Comparison of ENCODE assay signal across 6 cellular contexts in the genomic region with DNA sequence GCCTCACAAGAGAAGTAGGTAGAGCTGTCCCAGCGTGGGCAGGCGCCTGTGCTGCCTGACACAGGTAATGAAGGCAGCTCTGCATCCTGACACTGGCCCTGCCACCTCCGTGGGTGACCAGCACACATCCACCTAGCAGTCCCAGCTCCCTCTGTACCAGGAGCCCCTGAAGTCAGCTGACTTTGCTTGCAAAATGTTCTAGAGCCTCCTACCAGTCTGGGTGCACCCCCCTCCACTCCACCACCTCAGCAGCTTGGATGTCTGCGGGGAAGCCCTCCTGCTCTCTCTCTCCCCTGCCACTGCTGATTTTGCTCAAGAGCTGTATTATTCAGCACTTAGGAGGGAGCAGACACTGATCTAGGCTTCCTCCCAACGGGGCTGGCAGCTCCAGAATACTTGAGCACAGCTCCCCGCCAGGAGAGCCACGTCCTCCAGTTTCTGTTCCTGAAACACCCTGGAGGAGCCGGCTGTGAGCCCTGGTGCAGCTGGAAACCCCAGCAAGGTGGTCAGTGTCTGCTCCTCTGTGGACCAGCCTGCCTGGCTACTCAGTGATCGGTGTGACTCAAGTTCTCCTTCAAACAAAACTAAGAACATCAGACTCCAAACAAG. TPM values are rescaled to one million over a fixed set of nuclear protein-coding genes. Genes with fewer than 3 reads are reported as not detected.
DNase-seq lines count a peak whose midpoint lies in the region; ATAC-seq and TF ChIP-seq lines count a peak whose summit lies in the region.

No MANE protein-coding gene starts in this region.

- peaks cover 40% of the 10 kb centered on the region for H3K36me3 Mint-ChIP-seq in stimulated activated effector memory CD8-positive, alpha-beta T cell treated with anti-CD3 and anti-CD28 coated beads, Interleukin-12 subunit alpha, Interleukin-12 subunit beta, amount 100 ng/mL, for 72 hours

- ATAC-seq in PC-3 (no peak), GM18498 (IDR thresholded peaks at IDR 0.05; ENCODE audit: unreplicated experiment) (no peak)
- ATAC-seq in stimulated activated effector memory CD8-positive, alpha-beta T cell treated with anti-CD3 and anti-CD28 coated beads, Interleukin-12 subunit alpha, Interleukin-12 subunit beta, amount 100 ng/mL, for 72 hours = no peak

- peaks cover 65% of the 10 kb centered on the region for H3K4me1 Mint-ChIP-seq in stimulated activated effector memory CD8-positive, alpha-beta T cell treated with anti-CD3 and anti-CD28 coated beads, Interleukin-12 subunit alpha, Interleukin-12 subunit beta, amount 100 ng/mL, for 72 hours

- no peaks in the 10 kb centered on the region for H3K27me3 ChIP-seq in PC-3 (ENCODE audit: low read length)
- no peaks in the 10 kb centered on the region for H3K27me3 ChIP-seq in esophagus (ENCODE audit: control insufficient read depth in 1 of 2, insufficient read depth in 2 of 2, low read length in 2 of 2)

- peak overlapping the region; percentile 95 for H3K9ac ChIP-seq in PC-3 (ENCODE audit: low read length)

- CTCF ChIA-PET in PC-3 (lab: Charles Lee) = no interaction called here

- peak overlapping the region; percentile 94 for H3K27ac Mint-ChIP-seq in stimulated activated effector memory CD8-positive, alpha-beta T cell treated with anti-CD3 and anti-CD28 coated beads, Interleukin-12 subunit alpha, Interleukin-12 subunit beta, amount 100 ng/mL, for 72 hours

- TSS peak; percentile 49 for BruUV-seq in PC-3 (replicated peaks; lab: Mats Ljungman, UMichigan)

- TF ChIP-seq CTCF in C4-2B (conservative IDR thresholded peaks at IDR 0.05) (no peak), PC-3 (conservative IDR thresholded peaks at IDR 0.05; ENCODE audit: low read depth, low read length) (no peak)

- H3K4me3 Mint-ChIP-seq in stimulated activated effector memory CD8-positive, alpha-beta T cell treated with anti-CD3 and anti-CD28 coated beads, Interleukin-12 subunit alpha, Interleukin-12 subunit beta, amount 100 ng/mL, for 72 hours = peak overlapping the region; percentile 95

- no peak overlapping the region for H2AFZ ChIP-seq in PC-3 (ENCODE audit: low read length)

- 18 to 30% methylated on average over 9 of the region's 9 CpGs for WGBS in esophagus, 2 donors

- in situ Hi-C loops in G401 (cut with HindIII; ENCODE audit: low sequenced_read_pairs) = no loop called here

- H3K4me1 ChIP-seq in PC-3 (ENCODE audit: insufficient read depth, low read length) = peaks cover 15% of the 10 kb centered on the region
- H3K4me1 ChIP-seq in esophagus (ENCODE audit: control insufficient read depth in 2 of 2, insufficient read depth in 2 of 2, low read length in 1 of 2) = peaks cover 3 to 10% of the 10 kb centered on the region in 2 donors

- no peaks in the 10 kb centered on the region for H3K9me2 ChIP-seq in PC-3 (replicated peaks; ENCODE audit: low read length)

- H3K36me3 ChIP-seq in PC-3 (ENCODE audit: low read depth, low read length) = no peaks in the 10 kb centered on the region
- H3K36me3 ChIP-seq in esophagus (ENCODE audit: control insufficient read depth in 2 of 2, insufficient read depth in 2 of 2, low read length in 1 of 2) = peaks cover 0 to 6% of the 10 kb centered on the region in 2 donors

- POLR2A ChIA-PET in PC-3 (lab: Charles Lee; ENCODE audit: unreplicated experiment) = no interaction called here

- peak overlapping the region; percentile 96 for H3K4me2 ChIP-seq in PC-3 (ENCODE audit: low read length)

- H3K9me3 Mint-ChIP-seq in stimulated activated effector memory CD8-positive, alpha-beta T cell treated with anti-CD3 and anti-CD28 coated beads, Interleukin-12 subunit alpha, Interleukin-12 subunit beta, amount 100 ng/mL, for 72 hours = no peaks in the 10 kb centered on the region

- DNase-seq in PC-3 = no peak
- no peak for DNase-seq in stimulated activated effector memory CD8-positive, alpha-beta T cell treated with anti-CD3 and anti-CD28 coated beads, Interleukin-12 subunit alpha, Interleukin-12 subunit beta, amount 100 ng/mL, for 72 hours (ENCODE audit: low spot score in 2 of 2)
- DNase-seq in G401 (ENCODE audit: low spot score) = no peak

- peak overlapping the region; percentile 64 for H3K27ac ChIP-seq in C4-2B
- no peak overlapping the region for H3K27ac ChIP-seq in PC-3 (ENCODE audit: low read length)
- peak overlapping the region; percentile 29 to 92 for H3K27ac ChIP-seq in esophagus (ENCODE audit: low read depth in 2 of 2, low read length in 1 of 2)

- peaks cover 50% of the 10 kb centered on the region for H3K79me2 ChIP-seq in PC-3 (ENCODE audit: low read length)

- intact Hi-C loops in PC-3 (cut with micrococcal nuclease) = no loop called here

- H3K4me3 ChIP-seq in PC-3 (ENCODE audit: low read length) (peak overlapping the region; percentile 97), esophagus (ENCODE audit: low read depth in 1 of 2, low read length in 2 of 2) (peak overlapping the region; percentile 81 to 91)

- no peaks in the 10 kb centered on the region for H4K20me1 ChIP-seq in PC-3 (ENCODE audit: low read length)

- no peaks in the 10 kb centered on the region for H3F3A ChIP-seq in PC-3 (ENCODE audit: low read length, unreplicated experiment)

- H3K9me3 ChIP-seq in PC-3 (ENCODE audit: low read length) (no peaks in the 10 kb centered on the region), esophagus (ENCODE audit: control insufficient read depth in 2 of 2, insufficient read depth in 1 of 2, low read depth in 1 of 2, low read length in 1 of 2) (no peaks in the 10 kb centered on the region)

RNA-seq across cellular contexts. Expression of gene RNF166, which starts 1.0 kb away (rescaled TPM):
- total RNA-seq in PC-3 (2014; rRNA removed) = 25.2 and 28.8 TPM in 2 replicates
- 10 to 100 TPM in 1 of 2 donors, 1 to 10 TPM in 1; 5.2 to 11.7 TPM for polyA plus RNA-seq in esophagus
- total RNA-seq in G401 (2014; rRNA removed; shearing (Covaris generic)) = 22.3 and 31.3 TPM in 2 replicates

RNA-seq across cellular contexts. Expression of gene CTU2, which starts 1.1 kb away (rescaled TPM):
- 30.3 and 39.4 TPM in 2 replicates for total RNA-seq in PC-3 (2014; rRNA removed)
- polyA plus RNA-seq in esophagus = 10 to 100 TPM; 10.4 to 11.0 TPM
- 14.7 and 21.8 TPM in 2 replicates for total RNA-seq in G401 (2014; rRNA removed; shearing (Covaris generic))

RNA-seq across cellular contexts. Expression of gene SNAI3, which starts 18.9 kb away (rescaled TPM):
- total RNA-seq in PC-3 (2014; rRNA removed) = 0.22 and 0.46 TPM in 2 replicates
- under 1 TPM; 0.24 to 0.28 TPM for polyA plus RNA-seq in esophagus
- 0.18 and 0.88 TPM in 2 replicates for total RNA-seq in G401 (2014; rRNA removed; shearing (Covaris generic))

RNA-seq across cellular contexts. Expression of gene MVD, which starts 42.3 kb away (rescaled TPM):
- 38.3 and 48.9 TPM in 2 replicates for total RNA-seq in PC-3 (2014; rRNA removed)
- polyA plus RNA-seq in esophagus = 100 to 1,000 TPM in 1 of 2 donors, 10 to 100 TPM in 1; 92.5 to 149 TPM
- 48.9 and 63.5 TPM in 2 replicates for total RNA-seq in G401 (2014; rRNA removed; shearing (Covaris generic))

RNA-seq across cellular contexts. Expression of gene CYBA, which starts 54.3 kb away (rescaled TPM):
- total RNA-seq in PC-3 (2014; rRNA removed) = not detected in 2 replicates
- 10 to 100 TPM; 58.5 to 67.8 TPM for polyA plus RNA-seq in esophagus
- total RNA-seq in G401 (2014; rRNA removed; shearing (Covaris generic)) = 299 and 403 TPM in 2 replicates
